In genomic region chr16:19114359-19115147, GRCh38 we compare ENCODE assay signal across 9 cellular contexts. TPM values are rescaled to one million over a fixed set of nuclear protein-coding genes. Genes with fewer than 3 reads are reported as not detected.
DNase-seq lines count a peak whose midpoint lies in the region; ATAC-seq and TF ChIP-seq lines count a peak whose summit lies in the region.
"Had no signal": no experiment of that assay in that cellular context is flagged by ENCODE, and none has a peak within 500 bp of the region (broad histone marks: within the 10 kb centered on the region; RNA-seq: fewer than 3 reads in every experiment).

No MANE protein-coding gene starts in this region.

- TF ChIP-seq POLR2A in breast epithelium (IDR thresholded peaks at IDR 0.05) = no peak

- H3K36me3 ChIP-seq in breast epithelium = no peaks in the 10 kb centered on the region

- peak overlapping the region; percentile 94 to 99 for H3K27ac ChIP-seq in breast epithelium

- peaks cover 21 to 27% of the 10 kb centered on the region in 2 donors for H3K4me1 ChIP-seq in breast epithelium

- no peaks in the 10 kb centered on the region for H3K9me3 ChIP-seq in breast epithelium

- peak in 2 of 3 donors; percentile 7 to 43 for TF ChIP-seq CTCF in breast epithelium (IDR thresholded peaks at IDR 0.05)

- ATAC-seq in stimulated activated naive B cell treated with anti-CD40 and anti-IgM and Interleukin-4, amounts not matched to agents 10 μg/mL and 1 μg/mL and 100 μg/mL, for 72 hours (replicated peaks) = peak; percentile 35 to 38

- no peaks in the 10 kb centered on the region for H3K36me3 Mint-ChIP-seq in IgD-negative memory B cell
- H3K36me3 Mint-ChIP-seq in stimulated activated naive B cell treated with anti-CD40 and anti-IgM and Interleukin-4, amounts not matched to agents 10 μg/mL and 1 μg/mL and 100 μg/mL, for 72 hours = peaks cover 10 to 11% of the 10 kb centered on the region in 2 donors
- H3K36me3 Mint-ChIP-seq: CD4-positive, CD25-positive, alpha-beta regulatory T cell had no signal

- no peaks in the 10 kb centered on the region for H3K27me3 Mint-ChIP-seq in IgD-negative memory B cell
- H3K27me3 Mint-ChIP-seq in stimulated activated naive B cell treated with anti-CD40 and anti-IgM and Interleukin-4, amounts not matched to agents 10 μg/mL and 1 μg/mL and 100 μg/mL, for 72 hours = peaks cover 5 to 12% of the 10 kb centered on the region in 2 donors

- DNase-seq in DMS79 treated with DMSO at 0.1 percent for 48 hours (lab: John Stamatoyannopoulos, UW) (peak; percentile 26), DMS79 (lab: John Stamatoyannopoulos, UW) (no peak), breast epithelium (ENCODE audit: low spot score in 2 of 2) (peak; percentile 68 to 71), iris pigment epithelial cell (ENCODE audit: low read depth) (peak; percentile 78), putamen (ENCODE audit: low spot score) (no peak), NCI-H1436 treated with DMSO at 0.1 percent for 48 hours (lab: John Stamatoyannopoulos, UW) (no peak)
- no peak for DNase-seq in stimulated activated naive B cell treated with anti-CD40 and anti-IgM and Interleukin-4, amounts not matched to agents 10 μg/mL and 1 μg/mL and 100 μg/mL, for 72 hours
- DNase-seq: CD4-positive, CD25-positive, alpha-beta regulatory T cell had no signal

- peak overlapping the region; percentile 80 to 94 (median 84) for H3K4me3 ChIP-seq in breast epithelium

- peak overlapping the region in 1 of 3 donors; percentile 89 for H3K27ac Mint-ChIP-seq in IgD-negative memory B cell
- H3K27ac Mint-ChIP-seq in stimulated activated naive B cell treated with anti-CD40 and anti-IgM and Interleukin-4, amounts not matched to agents 10 μg/mL and 1 μg/mL and 100 μg/mL, for 72 hours = peak overlapping the region; percentile 88
- H3K27ac Mint-ChIP-seq: CD4-positive, CD25-positive, alpha-beta regulatory T cell had no signal

- peak overlapping the region; percentile 83 to 91 (median 85) for H3K4me3 Mint-ChIP-seq in IgD-negative memory B cell
- H3K4me3 Mint-ChIP-seq in stimulated activated naive B cell treated with anti-CD40 and anti-IgM and Interleukin-4, amounts not matched to agents 10 μg/mL and 1 μg/mL and 100 μg/mL, for 72 hours = peak overlapping the region; percentile 83 to 89
- H3K4me3 Mint-ChIP-seq: CD4-positive, CD25-positive, alpha-beta regulatory T cell had no signal

- no peaks in the 10 kb centered on the region for H3K9me3 Mint-ChIP-seq in IgD-negative memory B cell
- no peaks in the 10 kb centered on the region for H3K9me3 Mint-ChIP-seq in stimulated activated naive B cell treated with anti-CD40 and anti-IgM and Interleukin-4, amounts not matched to agents 10 μg/mL and 1 μg/mL and 100 μg/mL, for 72 hours

- peaks cover 29 to 34% (median 30%) of the 10 kb centered on the region in 3 donors for H3K4me1 Mint-ChIP-seq in IgD-negative memory B cell
- H3K4me1 Mint-ChIP-seq in stimulated activated naive B cell treated with anti-CD40 and anti-IgM and Interleukin-4, amounts not matched to agents 10 μg/mL and 1 μg/mL and 100 μg/mL, for 72 hours = peaks cover 24 to 57% of the 10 kb centered on the region in 2 donors

- no peaks in the 10 kb centered on the region for H3K27me3 ChIP-seq in breast epithelium

- intact Hi-C loops in breast epithelium (cut with DNase I; ENCODE audit: low total_unique reads) = no loop called here

RNA-seq across cellular contexts. Expression of gene ITPRIPL2, which starts 0.8 kb away (rescaled TPM):
- polyA plus RNA-seq in IgD-negative memory B cell = 4.7 TPM
- 10 to 100 TPM; 36.1 to 66.6 (median 40.3) TPM for total RNA-seq in breast epithelium

RNA-seq across cellular contexts. Expression of gene COQ7, which starts 47.1 kb away (rescaled TPM):
- 15.4 TPM for polyA plus RNA-seq in IgD-negative memory B cell
- total RNA-seq in breast epithelium = 10 to 100 TPM; 13.8 to 20.2 (median 16.4) TPM

RNA-seq across cellular contexts. Expression of gene SYT17, which starts 53.5 kb away (rescaled TPM):
- 3.2 TPM for polyA plus RNA-seq in IgD-negative memory B cell
- total RNA-seq in breast epithelium = 10 to 100 TPM in 1 of 3 donors, 1 to 10 TPM in 2; 1.9 to 11.9 (median 5.2) TPM
- total RNA-seq: CD4-positive, CD25-positive, alpha-beta regulatory T cell had no signal

Comparison
In these comparisons a context has a peak if more than half of its experiments do, and no peak if none do; other contexts are left out.
1. DNase-seq: peak in DMS79 treated with DMSO at 0.1 percent for 48 hours (single experiment), breast epithelium (2 of 2) and iris pigment epithelial cell (single experiment); none in DMS79 (single experiment), stimulated activated naive B cell treated with anti-CD40 and anti-IgM and Interleukin-4, amounts not matched to agents 10 μg/mL and 1 μg/mL and 100 μg/mL, for 72 hours (single experiment), putamen (single experiment) and NCI-H1436 treated with DMSO at 0.1 percent for 48 hours (single experiment).